In genomic region chr14:50225067-50225973, GRCh38 we compare ENCODE assay signal across 8 cellular contexts. TPM values are rescaled to one million over a fixed set of nuclear protein-coding genes. Genes with fewer than 3 reads are reported as not detected.
DNase-seq lines count a peak whose midpoint lies in the region; ATAC-seq and TF ChIP-seq lines count a peak whose summit lies in the region.

No MANE protein-coding gene starts in this region.

- H3K79me2 ChIP-seq in mesendoderm (ENCODE audit: control insufficient read depth, insufficient read depth, low read length) = peaks cover 21% of the 10 kb centered on the region

- H3K27ac ChIP-seq in coronary artery (peak overlapping the region; percentile 62 to 68), mesendoderm (ENCODE audit: low read depth, low read length) (no peak overlapping the region), aorta (ENCODE audit: low read depth in 1 of 2, low read length in 2 of 2) (peak overlapping the region in 1 of 2 donors; percentile 36)

- H4K8ac ChIP-seq in mesendoderm (ENCODE audit: low read depth, low read length) = no peak overlapping the region

- no peak overlapping the region for H3K23ac ChIP-seq in mesendoderm (ENCODE audit: low read length)

- H2BK120ac ChIP-seq in mesendoderm (ENCODE audit: low read depth, low read length) = no peak overlapping the region

- no peak overlapping the region for H3K4ac ChIP-seq in mesendoderm (ENCODE audit: low read depth, low read length)

- no peak overlapping the region for H4K5ac ChIP-seq in mesendoderm (ENCODE audit: low read length)

- H3K4me3 ChIP-seq in coronary artery (peak overlapping the region; percentile 2), mesendoderm (ENCODE audit: low read length) (no peak overlapping the region), aorta (ENCODE audit: low read length in 2 of 2) (no peak overlapping the region)

- no peak overlapping the region for H2BK15ac ChIP-seq in mesendoderm (replicated peaks; ENCODE audit: low read depth)

- H3K79me1 ChIP-seq in mesendoderm (ENCODE audit: low read length) = peaks cover 4% of the 10 kb centered on the region

- no peaks in the 10 kb centered on the region for H3K27me3 ChIP-seq in mesendoderm (ENCODE audit: insufficient read depth, low read length, poor library complexity)
- H3K27me3 ChIP-seq in aorta (ENCODE audit: control insufficient read depth in 1 of 2, insufficient read depth in 2 of 2, low read length in 1 of 2) = no peaks in the 10 kb centered on the region

- WGBS in mesendoderm (ENCODE audit: extremely low coverage, insufficient coverage, low lambda C conversion rate) = no CpG with 5 or more reads among the region's 5 CpGs
- 21 to 23% methylated on average over 5 of the region's 5 CpGs for WGBS in aorta, 2 donors

- H3K36me3 ChIP-seq in mesendoderm (ENCODE audit: control insufficient read depth, insufficient read depth, low read length) (no peaks in the 10 kb centered on the region), aorta (ENCODE audit: control insufficient read depth in 1 of 2, insufficient read depth in 2 of 2, low read length in 1 of 2) (no peaks in the 10 kb centered on the region)

- no peak for TF ChIP-seq CTCF in coronary artery (IDR thresholded peaks at IDR 0.05)

- no peak overlapping the region for H3K4me2 ChIP-seq in mesendoderm (ENCODE audit: low read length)

- intact Hi-C loops in Right ventricle myocardium inferior (cut with DNase I) (no loop called here), cardiac septum (cut with DNase I) (no loop called here), aorta (cut with DNase I) (no loop called here)

- H3K9ac ChIP-seq in mesendoderm (ENCODE audit: low read length) = no peak overlapping the region

- H3K4me1 ChIP-seq in mesendoderm (ENCODE audit: control insufficient read depth, low read depth, low read length) (peaks cover 2% of the 10 kb centered on the region), aorta (ENCODE audit: control insufficient read depth in 1 of 2, insufficient read depth in 2 of 2, low read length in 2 of 2) (peaks cover 0 to 7% of the 10 kb centered on the region in 2 donors)

- no peak overlapping the region for H2BK5ac ChIP-seq in mesendoderm (ENCODE audit: low read length)

- no peak for DNase-seq in Right ventricle myocardium inferior (ENCODE audit: missing footprints)
- no peak for DNase-seq in cardiac septum (ENCODE audit: low spot score)
- no peak for DNase-seq in coronary artery (ENCODE audit: low spot score)
- no peak for DNase-seq in mesendoderm
- DNase-seq in aorta = no peak
- DNase-seq in activated CD8-positive, alpha-beta memory T cell treated with anti-CD3 and anti-CD28 coated beads, Interleukin-2, amount 50 U/mL, for 48 hours = no peak

- peak; percentile 87 for ATAC-seq in Right ventricle myocardium inferior
- peak; percentile 76 for ATAC-seq in aorta (ENCODE audit: low FRiP score)
- no peak for ATAC-seq in GM18498 (IDR thresholded peaks at IDR 0.05; ENCODE audit: unreplicated experiment)
- ATAC-seq in HG03469 (IDR thresholded peaks at IDR 0.05; ENCODE audit: unreplicated experiment) = no peak

- peak overlapping the region; percentile 28 for H3K56ac ChIP-seq in mesendoderm (ENCODE audit: low read length)

- H3K9me3 ChIP-seq in aorta (ENCODE audit: control insufficient read depth, low read length) = no peaks in the 10 kb centered on the region

- H3K18ac ChIP-seq in mesendoderm (ENCODE audit: low read length) = no peak overlapping the region

- H2AK5ac ChIP-seq in mesendoderm (ENCODE audit: low read length) = no peak overlapping the region

RNA-seq across cellular contexts. Expression of gene SOS2, which starts 6.1 kb away (rescaled TPM):
- total RNA-seq in Right ventricle myocardium inferior (35.6 TPM), cardiac septum (34.8 TPM), aorta (10 to 100 TPM; 37.0 to 41.7 TPM)
- polyA plus RNA-seq in mesendoderm (2013, experiment 1 of 2) = 7.3 TPM
- 7.5 TPM for polyA plus RNA-seq in mesendoderm (2013, experiment 2 of 2)
- 10 to 100 TPM; 11.7 to 14.8 TPM for polyA plus RNA-seq in aorta

Comparison
In these comparisons a context has a peak if more than half of its experiments do, and no peak if none do; other contexts are left out.
1. ATAC-seq: peak in Right ventricle myocardium inferior (single experiment) and aorta (single experiment); none in GM18498 (single experiment) and HG03469 (single experiment).